Comparison of ENCODE assay signal across 14 cellular contexts in the genomic region with DNA sequence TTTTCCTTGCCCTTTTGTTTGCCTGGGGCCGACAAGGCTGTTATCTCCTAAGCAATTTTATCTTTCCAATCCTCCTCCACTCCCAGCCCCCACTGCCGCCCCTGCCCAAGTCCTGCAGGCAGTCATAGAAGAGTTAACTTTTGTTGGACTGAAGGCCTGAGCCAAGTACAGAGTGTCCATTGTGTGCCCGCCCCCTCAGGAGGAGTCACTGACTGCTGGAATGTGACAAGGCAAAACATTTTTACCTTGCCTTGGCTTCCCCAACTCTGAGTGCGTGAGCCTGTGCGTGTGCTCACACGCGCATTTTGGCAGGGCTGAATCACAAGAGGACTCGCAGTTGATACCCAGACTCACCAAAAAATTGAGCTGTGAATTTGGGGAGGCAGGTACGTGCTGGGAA. TPM values are rescaled to one million over a fixed set of nuclear protein-coding genes. Genes with fewer than 3 reads are reported as not detected.
DNase-seq lines count a peak whose midpoint lies in the region; ATAC-seq, FAIRE-seq and TF ChIP-seq lines count a peak whose summit lies in the region.
"Had no signal": no experiment of that assay in that cellular context is flagged by ENCODE, and none has a peak within 500 bp of the region (broad histone marks: within the 10 kb centered on the region; RNA-seq: fewer than 3 reads in every experiment).

No MANE protein-coding gene starts in this region.

- peaks cover 8% of the 10 kb centered on the region for H3K27me3 Mint-ChIP-seq in activated naive CD8-positive, alpha-beta T cell treated with anti-CD3 and anti-CD28 coated beads for 36 hours

- no peaks in the 10 kb centered on the region for H3K9me3 Mint-ChIP-seq in activated naive CD8-positive, alpha-beta T cell treated with anti-CD3 and anti-CD28 coated beads for 36 hours

- no peak overlapping the region for H3K4me3 ChIP-seq in cardiac fibroblast (replicated peaks in 1 of 2; ENCODE audit: low read depth in 2 of 2, low read length in 2 of 2)
- H3K4me3 ChIP-seq: lung had no signal

- DNase-seq in ELF-1 (ENCODE audit: low read depth, low spot score) (peak; percentile 66), cardiac fibroblast (ENCODE audit: low read depth in 2 of 2) (peak; percentile 18 to 20), kidney tubule cell (ENCODE audit: low spot score) (peak; percentile 71), sciatic nerve (ENCODE audit: low spot score) (no peak), frontal cortex (ENCODE audit: low spot score in 2 of 2) (no peak), NCI-H82 (lab: John Stamatoyannopoulos, UW) (no peak)
- no peak for DNase-seq in activated naive CD8-positive, alpha-beta T cell treated with anti-CD3 and anti-CD28 coated beads for 36 hours
- DNase-seq: activated T-cell treated with anti-CD3 and anti-CD28 coated beads, Interleukin-2, amount 50 U/mL, for 1 hour; amniotic stem cell; EL; small intestine had no signal

- intact Hi-C loops in sciatic nerve (cut with DNase I) = no loop called here

- ATAC-seq in sciatic nerve (peak; percentile 52), GM18907 (IDR thresholded peaks at IDR 0.05; ENCODE audit: unreplicated experiment) (no peak)

- H3K27ac Mint-ChIP-seq in activated naive CD8-positive, alpha-beta T cell treated with anti-CD3 and anti-CD28 coated beads for 36 hours = no peak overlapping the region

- TF ChIP-seq CTCF in cardiac fibroblast (IDR thresholded peaks at IDR 0.05; ENCODE audit: low read depth, low read length) = no peak

- peaks cover 5% of the 10 kb centered on the region for H3K4me1 Mint-ChIP-seq in activated naive CD8-positive, alpha-beta T cell treated with anti-CD3 and anti-CD28 coated beads for 36 hours

- no peak overlapping the region for H3K4me3 Mint-ChIP-seq in activated naive CD8-positive, alpha-beta T cell treated with anti-CD3 and anti-CD28 coated beads for 36 hours

- peaks cover 3% of the 10 kb centered on the region for H3K36me3 Mint-ChIP-seq in activated naive CD8-positive, alpha-beta T cell treated with anti-CD3 and anti-CD28 coated beads for 36 hours

- no peak for FAIRE-seq in frontal cortex (lab: Jason Lieb, UNC)
- FAIRE-seq: RCC 7860, small intestine had no signal

RNA-seq across cellular contexts. Expression of a gene that starts 16.2 kb away (rescaled TPM):
- 44.5 TPM for total RNA-seq in sciatic nerve
- total RNA-seq in activated naive CD8-positive, alpha-beta T cell treated with anti-CD3 and anti-CD28 coated beads for 36 hours = 1 to 10 TPM; 3.8 to 3.9 TPM
- total RNA-seq in frontal cortex = 34.2 TPM

Comparison
In these comparisons a context has a peak if more than half of its experiments do, and no peak if none do; other contexts are left out.
1. DNase-seq: peak in ELF-1 (single experiment), cardiac fibroblast (2 of 2) and kidney tubule cell (single experiment); none in sciatic nerve (single experiment), activated naive CD8-positive, alpha-beta T cell treated with anti-CD3 and anti-CD28 coated beads for 36 hours (single experiment), frontal cortex (0 of 2) and NCI-H82 (single experiment).